In the genomic region with DNA sequence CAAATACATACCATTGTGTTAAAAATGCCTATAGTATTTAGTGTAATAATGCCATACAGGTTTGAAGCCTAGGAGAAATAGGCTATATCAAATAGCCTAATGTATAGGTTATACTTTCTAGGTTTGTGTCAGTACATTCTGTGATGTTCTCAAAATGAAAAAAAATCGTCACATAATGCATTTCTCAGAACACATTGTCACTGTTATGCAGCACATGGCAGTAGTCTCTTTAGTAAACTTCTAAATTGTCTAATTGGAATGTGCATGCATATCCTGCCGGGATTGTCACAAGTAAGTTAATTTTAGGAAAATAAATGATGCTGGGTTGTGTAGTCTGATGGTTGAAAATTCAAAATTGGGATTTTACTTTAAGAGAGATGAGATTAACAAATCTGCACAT, we compare ENCODE assay signal across 8 cellular contexts.
"Had no signal": no experiment of that assay in that cellular context is flagged by ENCODE, and none has a peak within 500 bp of the region (broad histone marks: within the 10 kb centered on the region; RNA-seq: fewer than 3 reads in every experiment).

No MANE protein-coding gene starts in this region.

- DNase-seq: GDM1, GF-D8 had no signal

- FAIRE-seq: G401.6, GM12878, GM12891, GM12892, GM18507, GM19239 had no signal

- ATAC-seq: GM12878 had no signal

- H3K4me3 ChIP-seq: GM12878 had no signal
